Comparison of ENCODE assay signal across 8 cellular contexts in the genomic region with DNA sequence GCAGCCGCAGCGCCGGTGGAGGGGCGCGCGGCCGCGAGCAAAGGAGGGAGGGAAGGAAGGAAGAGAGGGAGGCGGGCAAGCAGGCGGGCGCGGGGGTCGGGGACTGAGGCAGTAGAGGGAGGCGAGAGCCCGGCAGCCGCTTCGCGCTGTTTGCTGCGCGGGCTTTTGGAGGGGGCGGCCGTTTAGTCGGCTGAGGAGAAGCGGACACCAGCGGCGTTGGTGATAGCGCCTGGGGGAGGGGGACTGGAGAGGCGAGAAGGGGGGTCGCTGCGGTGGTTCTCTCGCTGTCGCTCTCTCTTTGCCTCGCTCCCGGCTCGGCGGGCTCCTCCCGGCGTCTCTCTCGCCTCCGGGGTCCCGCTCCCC. TPM values are rescaled to one million over a fixed set of nuclear protein-coding genes. Genes with fewer than 3 reads are reported as not detected.
DNase-seq lines count a peak whose midpoint lies in the region; TF ChIP-seq lines count a peak whose summit lies in the region.

A gene (plus strand): TSS at position 1 of the 363 bp plus-strand sequence.

- no peak within 1 kb of the TSS for H3K27ac Mint-ChIP-seq in T-helper 2 cell treated with Interferon-gamma antibody and Interleukin-4, amounts not matched to agents 5 μg/mL and 100 μg/mL, for 36 hours

- H3K9me3 ChIP-seq in adrenal gland (replicated peaks in 1 of 3), result no peaks in the 10 kb centered on the region

- H3K4me3 Mint-ChIP-seq in T-helper 2 cell treated with Interferon-gamma antibody and Interleukin-4, amounts not matched to agents 5 μg/mL and 100 μg/mL, for 36 hours, result no peak within 1 kb of the TSS

- 0 to 1% (median 1%) methylated on average over 18 to 41 of the region's 41 CpGs; no CpG with 5 or more reads in 1 of the 4 donors for WGBS in adrenal gland, 4 donors

- no peaks in the 10 kb centered on the region for H3K9me3 Mint-ChIP-seq in T-helper 2 cell treated with Interferon-gamma antibody and Interleukin-4, amounts not matched to agents 5 μg/mL and 100 μg/mL, for 36 hours

- H3K4me3 ChIP-seq in adrenal gland, result peak within 1 kb of the TSS; percentile 76 to 95 (median 90)

- H3K27me3 ChIP-seq in adrenal gland, result no peaks in the 10 kb centered on the region
- no peaks in the 10 kb centered on the region for H3K27me3 ChIP-seq in layer of hippocampus (ENCODE audit: control insufficient read depth, insufficient read depth, low read length)

- peak; percentile 58 for DNase-seq in DMS153 (lab: John Stamatoyannopoulos, UW)
- DNase-seq in DMS153 treated with DMSO at 0.1 percent for 48 hours (lab: John Stamatoyannopoulos, UW; ENCODE audit: unreplicated experiment), result no peak
- DNase-seq in adrenal gland, result no peak
- no peak for DNase-seq in NOMO-1 treated with dmso at 0.1 percent for 144 hours (lab: John Stamatoyannopoulos, UW; ENCODE audit: unreplicated experiment)
- DNase-seq in cerebellar cortex (ENCODE audit: low spot score), result no peak
- no peak for DNase-seq in T-helper 2 cell treated with Interferon-gamma antibody and Interleukin-4, amounts not matched to agents 5 μg/mL and 100 μg/mL, for 36 hours (ENCODE audit: low spot score)

- peaks cover 31% of the 10 kb centered on the region for H3K4me1 Mint-ChIP-seq in T-helper 2 cell treated with Interferon-gamma antibody and Interleukin-4, amounts not matched to agents 5 μg/mL and 100 μg/mL, for 36 hours (ENCODE audit: low read depth)

- H3K27me3 Mint-ChIP-seq in T-helper 2 cell treated with Interferon-gamma antibody and Interleukin-4, amounts not matched to agents 5 μg/mL and 100 μg/mL, for 36 hours (ENCODE audit: low read depth), result no peaks in the 10 kb centered on the region

- H3K27ac ChIP-seq in adrenal gland (peak within 1 kb of the TSS; percentile 49 to 95 (median 91)), layer of hippocampus (ENCODE audit: low read depth, low read length) (peak within 1 kb of the TSS; percentile 91), temporal lobe (ENCODE audit: low read depth, low read length) (peak within 1 kb of the TSS; percentile 79)

- intact Hi-C loops in adrenal gland (cut with DNase I), result loop anchor here in 1 of 2 donors (10.0 kb wide), 1 partner anchor 50 kb away; no protein-coding TSS in a partner anchor

- peaks cover 15 to 39% of the 10 kb centered on the region in 2 donors for H3K4me1 ChIP-seq in adrenal gland (replicated peaks in 1 of 2)

- TF ChIP-seq POLR2A in adrenal gland (IDR thresholded peaks at IDR 0.05), result peak; percentile 48 to 60

- H3K36me3 ChIP-seq in adrenal gland (replicated peaks in 1 of 2), result no peaks in the 10 kb centered on the region

- TF ChIP-seq CTCF in adrenal gland (IDR thresholded peaks at IDR 0.05), result no peak

- H3K36me3 Mint-ChIP-seq in T-helper 2 cell treated with Interferon-gamma antibody and Interleukin-4, amounts not matched to agents 5 μg/mL and 100 μg/mL, for 36 hours (ENCODE audit: low read depth), result peaks cover 18% of the 10 kb centered on the region

RNA-seq across cellular contexts. Expression of the gene that starts here (rescaled TPM):
- total RNA-seq in adrenal gland, result 100 to 1,000 TPM in 1 of 8 donors, 10 to 100 TPM in 7; 36.7 to 131 (median 46.5) TPM
- polyA plus RNA-seq in adrenal gland, result 10 to 100 TPM; 11.2 to 60.4 (median 12.9) TPM
- 28.5 TPM for total RNA-seq in temporal lobe
